10 cellular contexts compared by ENCODE assay signal in the genomic region with DNA sequence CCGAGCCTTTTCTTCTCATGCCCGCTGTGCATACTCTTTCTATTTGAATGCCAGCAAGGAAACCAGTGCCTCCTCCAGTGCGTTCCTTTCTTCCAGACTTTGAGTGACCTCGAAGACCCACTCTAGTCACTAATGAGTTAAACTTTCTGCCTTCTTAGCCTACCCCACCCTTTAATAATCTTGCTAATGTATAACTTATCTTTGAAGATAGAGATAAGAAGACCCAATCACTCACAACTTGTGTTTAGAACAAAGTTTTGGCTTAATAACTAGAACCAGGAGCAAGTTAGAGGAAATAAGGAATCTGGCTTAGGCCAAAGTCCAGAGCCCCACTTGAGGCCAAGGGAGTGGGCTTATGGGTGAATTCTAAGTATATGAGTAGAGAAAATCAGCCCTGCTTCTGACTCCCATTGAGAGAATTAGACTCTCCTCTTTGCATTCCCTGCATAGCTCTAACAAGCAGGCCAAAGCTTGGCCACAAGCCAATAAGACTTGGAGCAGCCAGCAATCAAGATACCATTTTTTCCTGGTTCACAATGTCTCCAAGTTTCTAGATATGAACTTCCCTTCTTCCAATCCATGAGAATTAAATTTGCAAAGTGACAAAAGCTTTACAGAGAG.
DNase-seq lines count a peak whose midpoint lies in the region; ATAC-seq and TF ChIP-seq lines count a peak whose summit lies in the region.
"Had no signal": no experiment of that assay in that cellular context is flagged by ENCODE, and none has a peak within 500 bp of the region (broad histone marks: within the 10 kb centered on the region; RNA-seq: fewer than 3 reads in every experiment).

No MANE protein-coding gene starts in this region.

- H2AFZ ChIP-seq in GM23338: peak overlapping the region; percentile 7; the same call in 1 of the 2 replicates

- no peaks in the 10 kb centered on the region for H3K36me3 ChIP-seq in GM23338 (ENCODE audit: insufficient read depth)

- no peak for DNase-seq in GM23338 (ENCODE audit: low spot score)
- peak; percentile 52 to 89 for DNase-seq in cardiac fibroblast (ENCODE audit: low read depth in 2 of 2)
- peak; percentile 13 for DNase-seq in hepatic stellate cell (ENCODE audit: low spot score)
- peak; percentile 10 for DNase-seq in smooth muscle cell of the brain vasculature (ENCODE audit: low read depth, low spot score)
- no peak for DNase-seq in globus pallidus (ENCODE audit: low spot score)
- no peak for DNase-seq in NCI-H446 treated with DMSO at 0.1 percent for 48 hours (lab: John Stamatoyannopoulos, UW)
- no peak for DNase-seq in NCI-H2107 treated with DMSO at 0.1 percent for 48 hours (lab: John Stamatoyannopoulos, UW; ENCODE audit: unreplicated experiment)
- DNase-seq: NCI-H345 had no signal

- no peaks in the 10 kb centered on the region for H3F3A ChIP-seq in GM23338 (replicated peaks; ENCODE audit: low read depth)

- H3K27me3 ChIP-seq in GM23338 (ENCODE audit: insufficient read depth): no peaks in the 10 kb centered on the region

- no peak overlapping the region for H3K27ac Mint-ChIP-seq in GM23338
- H3K27ac Mint-ChIP-seq in stimulated activated memory B cell treated with anti-CD40 and anti-IgM and Interleukin-4, amounts not matched to agents 10 μg/mL and 1 μg/mL and 100 μg/mL, for 72 hours: no peak overlapping the region
- H3K27ac Mint-ChIP-seq: activated naive CD4-positive, alpha-beta T cell treated with anti-CD3 and anti-CD28 coated beads, Interleukin-2, amount 50 U/mL, for 24 hours had no signal

- no peak for ATAC-seq in GM23338
- ATAC-seq in stimulated activated memory B cell treated with anti-CD40 and anti-IgM and Interleukin-4, amounts not matched to agents 10 μg/mL and 1 μg/mL and 100 μg/mL, for 72 hours: no peak

- no peak overlapping the region for H3K4me3 Mint-ChIP-seq in GM23338
- no peak overlapping the region for H3K4me3 Mint-ChIP-seq in stimulated activated memory B cell treated with anti-CD40 and anti-IgM and Interleukin-4, amounts not matched to agents 10 μg/mL and 1 μg/mL and 100 μg/mL, for 72 hours
- H3K4me3 Mint-ChIP-seq: activated naive CD4-positive, alpha-beta T cell treated with anti-CD3 and anti-CD28 coated beads, Interleukin-2, amount 50 U/mL, for 24 hours had no signal

- TF ChIP-seq CTCF in GM23338 (conservative IDR thresholded peaks at IDR 0.05; ENCODE audit: low read depth in 2 of 2) (no peak), cardiac fibroblast (IDR thresholded peaks at IDR 0.05; ENCODE audit: low read depth, low read length) (no peak)

- H3K79me2 ChIP-seq in GM23338 (replicated peaks; ENCODE audit: insufficient read depth): no peaks in the 10 kb centered on the region

- no peaks in the 10 kb centered on the region for H3K9me3 Mint-ChIP-seq in GM23338
- H3K9me3 Mint-ChIP-seq in stimulated activated memory B cell treated with anti-CD40 and anti-IgM and Interleukin-4, amounts not matched to agents 10 μg/mL and 1 μg/mL and 100 μg/mL, for 72 hours: no peaks in the 10 kb centered on the region
- H3K9me3 Mint-ChIP-seq: activated naive CD4-positive, alpha-beta T cell treated with anti-CD3 and anti-CD28 coated beads, Interleukin-2, amount 50 U/mL, for 24 hours had no signal

- H3K4me2 ChIP-seq in GM23338: no peak overlapping the region

- no peaks in the 10 kb centered on the region for H3K4me1 ChIP-seq in GM23338 (ENCODE audit: insufficient read depth)

- H4K20me1 ChIP-seq in GM23338 (replicated peaks; ENCODE audit: insufficient read depth): no peaks in the 10 kb centered on the region

- no peaks in the 10 kb centered on the region for H3K4me1 Mint-ChIP-seq in GM23338
- H3K4me1 Mint-ChIP-seq in stimulated activated memory B cell treated with anti-CD40 and anti-IgM and Interleukin-4, amounts not matched to agents 10 μg/mL and 1 μg/mL and 100 μg/mL, for 72 hours: no peaks in the 10 kb centered on the region
- H3K4me1 Mint-ChIP-seq: activated naive CD4-positive, alpha-beta T cell treated with anti-CD3 and anti-CD28 coated beads, Interleukin-2, amount 50 U/mL, for 24 hours had no signal

- no peaks in the 10 kb centered on the region for H3K36me3 Mint-ChIP-seq in GM23338 (ENCODE audit: low read depth)
- no peaks in the 10 kb centered on the region for H3K36me3 Mint-ChIP-seq in stimulated activated memory B cell treated with anti-CD40 and anti-IgM and Interleukin-4, amounts not matched to agents 10 μg/mL and 1 μg/mL and 100 μg/mL, for 72 hours
- H3K36me3 Mint-ChIP-seq: activated naive CD4-positive, alpha-beta T cell treated with anti-CD3 and anti-CD28 coated beads, Interleukin-2, amount 50 U/mL, for 24 hours had no signal

- H3K27me3 Mint-ChIP-seq in GM23338 (ENCODE audit: insufficient read depth, low read depth, poor library complexity): no peaks in the 10 kb centered on the region
- no peaks in the 10 kb centered on the region for H3K27me3 Mint-ChIP-seq in stimulated activated memory B cell treated with anti-CD40 and anti-IgM and Interleukin-4, amounts not matched to agents 10 μg/mL and 1 μg/mL and 100 μg/mL, for 72 hours
- H3K27me3 Mint-ChIP-seq: activated naive CD4-positive, alpha-beta T cell treated with anti-CD3 and anti-CD28 coated beads, Interleukin-2, amount 50 U/mL, for 24 hours had no signal

- no peak overlapping the region for H3K4me3 ChIP-seq in GM23338
- H3K4me3 ChIP-seq in cardiac fibroblast (replicated peaks in 1 of 2; ENCODE audit: low read depth in 2 of 2, low read length in 2 of 2): no peak overlapping the region

- H3K9me2 ChIP-seq in GM23338 (ENCODE audit: insufficient read depth): 0 out of 2 replicates have a peak, but pooled peaks cover 6% of the 10 kb centered on the region

- H3K27ac ChIP-seq in GM23338 (ENCODE audit: low read depth): no peak overlapping the region

TF ChIP-seq in GM23338, 12 proteins besides CTCF, POLR2A, EP300 and RAD21 (continues in another document):
- TF ChIP-seq REST (IDR thresholded peaks at IDR 0.05; ENCODE audit: unreplicated experiment) (no peak), EZH2phosphoT487 (IDR thresholded peaks at IDR 0.05; ENCODE audit: unreplicated experiment) (no peak), JUNB (IDR thresholded peaks at IDR 0.05; ENCODE audit: unreplicated experiment) (no peak), STAT1 (IDR thresholded peaks at IDR 0.05; ENCODE audit: unreplicated experiment) (no peak), ZNF114 (CRISPR knock-in tag; IDR thresholded peaks at IDR 0.05) (no peak), ZNF331 (CRISPR knock-in tag; IDR thresholded peaks at IDR 0.05; ENCODE audit: low read depth) (no peak), POLR2AphosphoS5 (IDR thresholded peaks at IDR 0.05; ENCODE audit: low read depth) (no peak), EZH2 (IDR thresholded peaks at IDR 0.05; ENCODE audit: low read depth, unreplicated experiment) (no peak), CREB1 (CRISPR knock-in tag; IDR thresholded peaks at IDR 0.05; ENCODE audit: low read depth) (no peak), NANOG (IDR thresholded peaks at IDR 0.05; ENCODE audit: borderline replicate concordance) (no peak)
- TF ChIP-seq, protein P1, sequence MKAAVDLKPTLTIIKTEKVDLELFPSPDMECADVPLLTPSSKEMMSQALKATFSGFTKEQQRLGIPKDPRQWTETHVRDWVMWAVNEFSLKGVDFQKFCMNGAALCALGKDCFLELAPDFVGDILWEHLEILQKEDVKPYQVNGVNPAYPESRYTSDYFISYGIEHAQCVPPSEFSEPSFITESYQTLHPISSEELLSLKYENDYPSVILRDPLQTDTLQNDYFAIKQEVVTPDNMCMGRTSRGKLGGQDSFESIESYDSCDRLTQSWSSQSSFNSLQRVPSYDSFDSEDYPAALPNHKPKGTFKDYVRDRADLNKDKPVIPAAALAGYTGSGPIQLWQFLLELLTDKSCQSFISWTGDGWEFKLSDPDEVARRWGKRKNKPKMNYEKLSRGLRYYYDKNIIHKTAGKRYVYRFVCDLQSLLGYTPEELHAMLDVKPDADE (IDR thresholded peaks at IDR 0.05): no peak

Comparison
In these comparisons a context has a peak if more than half of its experiments do, and no peak if none do; other contexts are left out.
1. DNase-seq: peak in cardiac fibroblast (2 of 2), hepatic stellate cell (single experiment) and smooth muscle cell of the brain vasculature (single experiment); none in GM23338 (single experiment), globus pallidus (single experiment), NCI-H446 treated with DMSO at 0.1 percent for 48 hours (single experiment) and NCI-H2107 treated with DMSO at 0.1 percent for 48 hours (single experiment).